17 cellular contexts compared by ENCODE assay signal in the genomic region with DNA sequence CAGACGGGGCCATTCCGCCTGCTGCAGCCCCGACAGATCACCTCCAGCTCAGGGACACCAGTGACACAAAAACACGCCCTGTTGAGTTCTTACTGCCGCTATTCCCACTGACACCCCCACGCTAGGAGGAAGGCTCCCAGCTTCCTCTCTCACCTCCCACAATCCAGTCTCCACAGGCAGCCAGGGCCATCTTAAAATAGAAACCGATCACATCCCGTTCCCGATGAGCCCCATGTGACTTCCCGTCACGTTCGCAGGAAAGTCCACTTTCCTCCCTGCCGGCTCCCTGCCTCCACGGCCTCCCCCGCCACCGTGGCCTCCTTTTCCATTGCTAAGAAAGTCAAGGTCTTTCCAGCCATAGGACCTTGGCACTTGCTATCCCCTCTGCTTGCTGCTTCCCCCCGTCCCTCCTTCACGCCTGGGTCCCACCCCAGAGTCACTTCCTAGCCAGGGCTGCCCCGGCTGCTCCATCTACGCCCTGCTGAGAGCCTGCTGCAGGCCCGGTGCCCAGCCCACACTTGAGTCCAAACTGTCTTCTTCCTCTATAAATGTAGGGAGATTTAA. TPM values are rescaled to one million over a fixed set of nuclear protein-coding genes. Genes with fewer than 3 reads are reported as not detected.
DNase-seq lines count a peak whose midpoint lies in the region; ATAC-seq and TF ChIP-seq lines count a peak whose summit lies in the region.
"Had no signal": no experiment of that assay in that cellular context is flagged by ENCODE, and none has a peak within 500 bp of the region (broad histone marks: within the 10 kb centered on the region; RNA-seq: fewer than 3 reads in every experiment).

No MANE protein-coding gene starts in this region.

- H3K4me2 ChIP-seq in GM23338, result no peak overlapping the region

- H3K9ac ChIP-seq in skeletal muscle tissue (ENCODE audit: low read depth in 1 of 3, low read length in 3 of 3), result peak overlapping the region; percentile 57 to 72 (median 59)

- no peak overlapping the region for H3K4me3 ChIP-seq in GM23338
- H3K4me3 ChIP-seq in skeletal muscle tissue (ENCODE audit: low read length in 3 of 3), result peak overlapping the region; percentile 30 to 58 (median 46)

- H3K36me3 ChIP-seq in GM23338 (ENCODE audit: insufficient read depth), result no peaks in the 10 kb centered on the region
- H3K36me3 ChIP-seq in skeletal muscle tissue (ENCODE audit: control insufficient read depth in 3 of 3, insufficient read depth in 3 of 3, low read length in 3 of 3), result no peaks in the 10 kb centered on the region

- H3F3A ChIP-seq in GM23338 (replicated peaks; ENCODE audit: low read depth), result no peaks in the 10 kb centered on the region

- no peaks in the 10 kb centered on the region for H3K27me3 ChIP-seq in GM23338 (ENCODE audit: insufficient read depth)
- no peaks in the 10 kb centered on the region for H3K27me3 ChIP-seq in skeletal muscle tissue (ENCODE audit: control insufficient read depth in 3 of 3, insufficient read depth in 3 of 3, low read length in 3 of 3)

- ATAC-seq in GM23338, result no peak

- H3K4me1 ChIP-seq in GM23338 (ENCODE audit: insufficient read depth), result no peaks in the 10 kb centered on the region
- H3K4me1 ChIP-seq in skeletal muscle tissue (ENCODE audit: control insufficient read depth in 3 of 3, insufficient read depth in 3 of 3, low read length in 3 of 3), result peaks cover 5 to 17% (median 11%) of the 10 kb centered on the region in 3 donors

- H3K4me3 Mint-ChIP-seq in GM23338, result no peak overlapping the region
- H3K4me3 Mint-ChIP-seq: central memory CD8-positive, alpha-beta T cell; naive B cell had no signal

- H3K27ac ChIP-seq in GM23338 (ENCODE audit: low read depth) (no peak overlapping the region), skeletal muscle tissue (ENCODE audit: low read depth, low read length) (peak overlapping the region; percentile 79)
- H3K27ac ChIP-seq: RWPE1 had no signal

- peaks cover 17% of the 10 kb centered on the region for H3K36me3 Mint-ChIP-seq in GM23338 (ENCODE audit: low read depth)
- H3K36me3 Mint-ChIP-seq: naive B cell had no signal

- H3K4me1 Mint-ChIP-seq in GM23338, result peaks cover 4% of the 10 kb centered on the region; the same call in 2 of the 3 replicates
- H3K4me1 Mint-ChIP-seq: central memory CD8-positive, alpha-beta T cell had no signal

- H3K27ac Mint-ChIP-seq in GM23338, result peak overlapping the region; percentile 68; the same call in 1 of the 2 replicates

- H3K27me3 Mint-ChIP-seq in GM23338 (ENCODE audit: insufficient read depth, low read depth, poor library complexity), result peaks cover 6% of the 10 kb centered on the region

- TF ChIP-seq CTCF in GM23338 (conservative IDR thresholded peaks at IDR 0.05; ENCODE audit: low read depth in 2 of 2), result no peak

- DNase-seq in GM23338 (ENCODE audit: low spot score) (no peak), dermis microvascular lymphatic vessel endothelial cell (ENCODE audit: low read depth in 2 of 2) (peak; percentile 82 to 83), left kidney (ENCODE audit: low read depth, low spot score) (peak; percentile 27), NCI-H2171 (lab: John Stamatoyannopoulos, UW) (no peak)
- no peak for DNase-seq in central memory CD4-positive, alpha-beta T cell
- no peak for DNase-seq in stimulated activated CD4-positive, alpha-beta T cell treated with anti-CD3 and anti-CD28 coated beads, Interleukin-4, amount 100 ng/mL, for 24 hours
- DNase-seq in activated T-cell treated with anti-CD3 and anti-CD28 coated beads, Interleukin-2, amount 50 U/mL, for 48 hours, result no peak
- DNase-seq: ACHN; activated naive CD4-positive, alpha-beta T cell treated with Interleukin-2 at 50 U/mL for 16 hours; KG1; naive B cell; NCI-H1436 treated with DMSO at 0.1 percent for 48 hours; NCI-H526; T1000 had no signal

- H4K20me1 ChIP-seq in GM23338 (replicated peaks; ENCODE audit: insufficient read depth), result no peaks in the 10 kb centered on the region

- no peaks in the 10 kb centered on the region for H3K79me2 ChIP-seq in GM23338 (replicated peaks; ENCODE audit: insufficient read depth)

- H3K9me3 Mint-ChIP-seq in GM23338, result peaks cover 2% of the 10 kb centered on the region; the same call in 1 of the 3 replicates
- H3K9me3 Mint-ChIP-seq: central memory CD8-positive, alpha-beta T cell; naive B cell had no signal

- H2AFZ ChIP-seq in GM23338, result no peak overlapping the region

- no peaks in the 10 kb centered on the region for H3K9me2 ChIP-seq in GM23338 (ENCODE audit: insufficient read depth)

- H3K9me3 ChIP-seq in skeletal muscle tissue (ENCODE audit: control insufficient read depth in 3 of 3, low read length in 3 of 3), result no peaks in the 10 kb centered on the region

TF ChIP-seq in GM23338, 12 proteins besides CTCF, POLR2A, EP300 and RAD21 (continues in another document):
- TF ChIP-seq ZNF462 (CRISPR knock-in tag; IDR thresholded peaks at IDR 0.05), result no peak

RNA-seq across cellular contexts. Expression of gene DDOST, which starts 24.0 kb away (rescaled TPM):
- total RNA-seq in GM23338 (2014; rRNA removed; shearing (Covaris generic)), result 242 and 270 TPM in 2 replicates
- polyA plus RNA-seq in GM23338 (2016; fragmentation: Nextera tagmentation; extraction: Ambion mirVana), result 145 and 151 TPM in 2 replicates
- 302 and 328 TPM in 2 replicates for total RNA-seq in dermis microvascular lymphatic vessel endothelial cell
- total RNA-seq in skeletal muscle tissue, result 146 TPM

RNA-seq across cellular contexts. Expression of gene KIF17, which starts 32.6 kb away (rescaled TPM):
- total RNA-seq in GM23338 (2014; rRNA removed; shearing (Covaris generic)), result 13.3 and 18.6 TPM in 2 replicates
- polyA plus RNA-seq in GM23338 (2016; fragmentation: Nextera tagmentation; extraction: Ambion mirVana), result 5.9 and 7.4 TPM in 2 replicates
- total RNA-seq in dermis microvascular lymphatic vessel endothelial cell, result 22.0 and 24.0 TPM in 2 replicates
- 3.7 TPM for total RNA-seq in skeletal muscle tissue

RNA-seq across cellular contexts. Expression of gene SH2D5, which starts 47.3 kb away (rescaled TPM):
- total RNA-seq in GM23338 (2014; rRNA removed; shearing (Covaris generic)), result 24.8 and 29.2 TPM in 2 replicates
- 4.6 and 5.0 TPM in 2 replicates for polyA plus RNA-seq in GM23338 (2016; fragmentation: Nextera tagmentation; extraction: Ambion mirVana)
- total RNA-seq in dermis microvascular lymphatic vessel endothelial cell, result 0.25 and 0.26 TPM in 2 replicates
- under 0.01 TPM for total RNA-seq in skeletal muscle tissue

RNA-seq across cellular contexts. Expression of gene PINK1, which starts 51.9 kb away (rescaled TPM):
- total RNA-seq in GM23338 (2014; rRNA removed; shearing (Covaris generic)), result 34.5 and 42.7 TPM in 2 replicates
- polyA plus RNA-seq in GM23338 (2016; fragmentation: Nextera tagmentation; extraction: Ambion mirVana), result 18.3 and 20.8 TPM in 2 replicates
- total RNA-seq in dermis microvascular lymphatic vessel endothelial cell (53.4 and 100 TPM in 2 replicates), skeletal muscle tissue (56.4 TPM)

Comparison
In these comparisons a context has a peak if more than half of its experiments do, and no peak if none do; other contexts are left out.
1. DNase-seq: peak in dermis microvascular lymphatic vessel endothelial cell (2 of 2) and left kidney (single experiment); none in GM23338 (single experiment), central memory CD4-positive, alpha-beta T cell (single experiment), stimulated activated CD4-positive, alpha-beta T cell treated with anti-CD3 and anti-CD28 coated beads, Interleukin-4, amount 100 ng/mL, for 24 hours (single experiment), activated T-cell treated with anti-CD3 and anti-CD28 coated beads, Interleukin-2, amount 50 U/mL, for 48 hours (0 of 2) and NCI-H2171 (single experiment).
2. RNA of gene SH2D5, which starts 47.3 kb away (total RNA-seq): 24.8 to 29.2 TPM in GM23338; 0.25 to 0.26 TPM in dermis microvascular lymphatic vessel endothelial cell and under 0.01 TPM in skeletal muscle tissue (single experiment); every median in the first group is over 10 times any median in the second.